ENCODE assay signal across 32 cellular contexts in genomic region chr16:71630808-71631207, GRCh38. TPM values are rescaled to one million over a fixed set of nuclear protein-coding genes. Genes with fewer than 3 reads are reported as not detected.
"Had no signal": no experiment of that assay in that cellular context is flagged by ENCODE, and none has a peak within 500 bp of the region (broad histone marks: within the 10 kb centered on the region; RNA-seq: fewer than 3 reads in every experiment).

No MANE protein-coding gene starts in this region.

- H3K9me3 Mint-ChIP-seq: activated B cell treated with CpG ODN at 0.5 μM for 24 hours; activated T-cell treated with anti-CD3 and anti-CD28 coated beads, Interleukin-2, amount 50 U/mL, for 24 hours; activated T-helper 17 cell treated with anti-CD3 and anti-CD28 coated beads, Interleukin-2, amount 50 U/mL, for 72 hours; immature natural killer cell; stimulated activated naive CD8-positive, alpha-beta T cell treated with anti-CD3 and anti-CD28 coated beads, Interleukin-15, Interleukin-2, amounts not matched to agents 100 ng/mL and 50 ng/mL, for 24 hours had no signal

- DNase-seq: activated B cell treated with CpG ODN at 0.5 μM for 24 hours; activated CD4-positive, alpha-beta T cell treated with anti-CD3 and anti-CD28 coated beads for 36 hours; activated CD4-positive, alpha-beta T cell treated with anti-CD3 and anti-CD28 coated beads, Interleukin-2, amount 50 U/mL, for 4 hours; activated CD8-positive, alpha-beta memory T cell treated with anti-CD3 and anti-CD28 coated beads for 24 hours; activated CD8-positive, alpha-beta memory T cell treated with anti-CD3 and anti-CD28 coated beads, Interleukin-2, amount 50 U/mL, for 4 hours; activated T-cell treated with anti-CD3 and anti-CD28 coated beads, Interleukin-2, amount 50 U/mL, for 24 hours; amniotic stem cell; cortex of kidney; glutamatergic neuron; immature natural killer cell; left ventricle myocardium superior; nucleus accumbens; right lobe of liver; stimulated activated CD4-positive, alpha-beta T cell treated with anti-CD3 and anti-CD28 coated beads, Interleukin-1b, Interleukin-23, amount 100 ng/mL, for 48 hours; substantia nigra; T-helper 9 cell; thyroid gland had no signal

- ATAC-seq: activated CD4-positive, alpha-beta T cell treated with anti-CD3 and anti-CD28 coated beads for 36 hours; activated T-helper 17 cell treated with anti-CD3 and anti-CD28 coated beads, Interleukin-2, amount 50 U/mL, for 72 hours; left ventricle myocardium superior; right lobe of liver had no signal

- H3K79me2 ChIP-seq: parathyroid adenoma had no signal

- H3K4me1 ChIP-seq: parathyroid adenoma had no signal

- H3K27me3 ChIP-seq: right lobe of liver, thyroid gland had no signal

- H2AFZ ChIP-seq: hepatocyte, parathyroid adenoma had no signal

- H3K9me3 ChIP-seq: right lobe of liver, thyroid gland had no signal

- H3K36me3 Mint-ChIP-seq: activated naive CD8-positive, alpha-beta T cell; immature natural killer cell had no signal

- H3K4me3 Mint-ChIP-seq: activated B cell treated with CpG ODN at 0.5 μM for 24 hours; activated CD4-positive, alpha-beta T cell treated with anti-CD3 and anti-CD28 coated beads for 36 hours; activated naive CD8-positive, alpha-beta T cell; activated T-cell treated with anti-CD3 and anti-CD28 coated beads, Interleukin-2, amount 50 U/mL, for 24 hours; activated T-helper 17 cell treated with anti-CD3 and anti-CD28 coated beads, Interleukin-2, amount 50 U/mL, for 72 hours; immature natural killer cell; stimulated activated naive CD8-positive, alpha-beta T cell treated with anti-CD3 and anti-CD28 coated beads, Interleukin-15, Interleukin-2, amounts not matched to agents 100 ng/mL and 50 ng/mL, for 24 hours had no signal

- H3K4me3 ChIP-seq: cardiac muscle cell, hepatocyte, right lobe of liver, skin epidermis, thyroid gland had no signal

- H3K27ac ChIP-seq: cardiac muscle cell, hepatocyte, parathyroid adenoma, right lobe of liver, skin epidermis, thyroid gland had no signal

- H3K36me3 ChIP-seq: cardiac muscle cell, right lobe of liver, thyroid gland had no signal

- H3K27me3 Mint-ChIP-seq: activated B cell treated with CpG ODN at 0.5 μM for 24 hours; activated T-helper 17 cell treated with anti-CD3 and anti-CD28 coated beads, Interleukin-2, amount 50 U/mL, for 72 hours had no signal

- H3K4me1 Mint-ChIP-seq: activated T-helper 17 cell treated with anti-CD3 and anti-CD28 coated beads, Interleukin-2, amount 50 U/mL, for 72 hours had no signal

- H3K27ac Mint-ChIP-seq: activated B cell treated with CpG ODN at 0.5 μM for 24 hours; activated CD4-positive, alpha-beta T cell treated with anti-CD3 and anti-CD28 coated beads for 36 hours; activated naive CD8-positive, alpha-beta T cell; activated T-cell treated with anti-CD3 and anti-CD28 coated beads, Interleukin-2, amount 50 U/mL, for 24 hours; activated T-helper 17 cell treated with anti-CD3 and anti-CD28 coated beads, Interleukin-2, amount 50 U/mL, for 72 hours; immature natural killer cell; stimulated activated naive CD8-positive, alpha-beta T cell treated with anti-CD3 and anti-CD28 coated beads, Interleukin-15, Interleukin-2, amounts not matched to agents 100 ng/mL and 50 ng/mL, for 24 hours had no signal

- H3K4me2 ChIP-seq: hepatocyte had no signal

RNA-seq across cellular contexts. Expression of gene MARVELD3, which starts 4.8 kb away (rescaled TPM):
- total RNA-seq: activated B cell treated with CpG ODN at 0.5 μM for 24 hours; activated CD4-positive, alpha-beta T cell treated with anti-CD3 and anti-CD28 coated beads for 36 hours; activated T-helper 17 cell treated with anti-CD3 and anti-CD28 coated beads, Interleukin-2, amount 50 U/mL, for 72 hours; cardiac muscle cell; frontal cortex; left ventricle myocardium superior; mononuclear cell; myocyte; pulmonary artery endothelial cell; T-helper 1 cell treated with Interleukin-12 subunit alpha and Interleukin-12 subunit beta and Interleukin-4 antibody, amounts not matched to agents 30 ng/mL and 1 ng/mL, for 36 hours had no signal
- polyA plus RNA-seq: immature natural killer cell, neural cell had no signal

RNA-seq across cellular contexts. Expression of gene TAT, which starts 53.9 kb away (rescaled TPM):
- total RNA-seq: activated B cell treated with CpG ODN at 0.5 μM for 24 hours; activated CD4-positive, alpha-beta T cell treated with anti-CD3 and anti-CD28 coated beads for 36 hours; activated T-helper 17 cell treated with anti-CD3 and anti-CD28 coated beads, Interleukin-2, amount 50 U/mL, for 72 hours; cardiac muscle cell; cerebellum; frontal cortex; left ventricle myocardium superior; mononuclear cell; myocyte; pulmonary artery endothelial cell; T-helper 1 cell treated with Interleukin-12 subunit alpha and Interleukin-12 subunit beta and Interleukin-4 antibody, amounts not matched to agents 30 ng/mL and 1 ng/mL, for 36 hours; thyroid gland had no signal
- polyA plus RNA-seq: esophagus, neural cell had no signal
